ENCODE assay signal across 19 cellular contexts in the genomic region with DNA sequence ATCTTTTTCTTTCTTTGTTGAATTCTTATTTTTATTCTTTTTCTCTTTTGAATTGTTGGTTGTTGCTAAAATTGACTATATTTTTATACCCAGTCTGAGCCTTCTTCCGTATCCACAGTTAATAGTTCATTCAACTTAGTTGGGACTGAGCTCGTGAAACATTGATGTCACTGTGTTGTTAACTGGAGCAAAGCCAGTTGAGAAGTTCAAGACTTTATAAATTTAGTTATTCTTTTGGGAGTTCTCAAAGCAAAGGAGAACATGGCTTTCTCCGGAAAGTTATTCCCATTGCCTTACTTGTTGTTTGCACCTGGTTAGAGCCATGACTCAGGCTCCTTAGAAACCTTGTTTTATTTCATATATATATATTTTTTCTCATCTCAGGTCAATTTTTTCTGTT. TPM values are rescaled to one million over a fixed set of nuclear protein-coding genes. Genes with fewer than 3 reads are reported as not detected.
DNase-seq lines count a peak whose midpoint lies in the region; ATAC-seq and TF ChIP-seq lines count a peak whose summit lies in the region.
"Had no signal": no experiment of that assay in that cellular context is flagged by ENCODE, and none has a peak within 500 bp of the region (broad histone marks: within the 10 kb centered on the region; RNA-seq: fewer than 3 reads in every experiment).

No MANE protein-coding gene starts in this region.

- peaks cover 27 to 40% of the 10 kb centered on the region in 2 donors for H3K36me3 Mint-ChIP-seq in activated T-cell treated with anti-CD3 and anti-CD28 coated beads, Interleukin-2, amount 50 U/mL, for 72 hours (ENCODE audit: insufficient read depth in 2 of 2)
- peaks cover 53% of the 10 kb centered on the region for H3K36me3 Mint-ChIP-seq in activated CD4-positive, alpha-beta memory T cell treated with anti-CD3 and anti-CD28 coated beads, Interleukin-2, amount 10 ng/mL, durations not matched to agents 7 days and 5 days (ENCODE audit: low read depth)

- no peaks in the 10 kb centered on the region for H3K4me1 ChIP-seq in left ventricle myocardium inferior

- intact Hi-C loops in left ventricle myocardium inferior (cut with micrococcal nuclease) (no loop called here), cardiac septum (cut with DNase I) (no loop called here), left ventricle myocardium superior (cut with micrococcal nuclease) (no loop called here)

- POLR2A ChIA-PET in activated CD4-positive, alpha-beta memory T cell treated with anti-CD3 and anti-CD28 coated beads, Interleukin-2, amount 10 ng/mL, durations not matched to agents 7 days and 5 days (lab: Charles Lee): interaction anchor here (6.7 to 18.3 kb wide), 6 partner anchors 8 to 59 kb away, joined by 52 to 593 read pairs (median 173); partner anchors contain the start of genes CTLA4 and ICOS

- no peaks in the 10 kb centered on the region for H3K36me3 ChIP-seq in left ventricle myocardium inferior
- H3K36me3 ChIP-seq: BLaER1 treated with 17β-estradiol and CSF1 and Interleukin-3, amounts not matched to agents 10 nM and 100 nM had no signal

- H3K27me3 ChIP-seq in left ventricle myocardium inferior (ENCODE audit: low read depth): no peaks in the 10 kb centered on the region
- H3K27me3 ChIP-seq: BLaER1 treated with 17β-estradiol and CSF1 and Interleukin-3, amounts not matched to agents 10 nM and 100 nM had no signal

- H3K9me3 ChIP-seq in left ventricle myocardium inferior (replicated peaks): no peaks in the 10 kb centered on the region
- H3K9me3 ChIP-seq: BLaER1 treated with 17β-estradiol and CSF1 and Interleukin-3, amounts not matched to agents 10 nM and 100 nM had no signal

- peaks cover 51% of the 10 kb centered on the region for H3K4me1 Mint-ChIP-seq in activated T-cell treated with anti-CD3 and anti-CD28 coated beads, Interleukin-2, amount 50 U/mL, for 72 hours (ENCODE audit: low read depth)
- peaks cover 64% of the 10 kb centered on the region for H3K4me1 Mint-ChIP-seq in activated CD4-positive, alpha-beta memory T cell treated with anti-CD3 and anti-CD28 coated beads, Interleukin-2, amount 10 ng/mL, durations not matched to agents 7 days and 5 days
- H3K4me1 Mint-ChIP-seq: GM23338 had no signal

- peaks cover 4 to 7% of the 10 kb centered on the region in 2 donors for H3K9me3 Mint-ChIP-seq in activated T-cell treated with anti-CD3 and anti-CD28 coated beads, Interleukin-2, amount 50 U/mL, for 72 hours
- H3K9me3 Mint-ChIP-seq in activated CD4-positive, alpha-beta memory T cell treated with anti-CD3 and anti-CD28 coated beads, Interleukin-2, amount 10 ng/mL, durations not matched to agents 7 days and 5 days: peaks cover 3% of the 10 kb centered on the region
- H3K9me3 Mint-ChIP-seq: CD4-positive, alpha-beta T cell; GM23338 had no signal

- no peak overlapping the region for H3K4me3 Mint-ChIP-seq in activated T-cell treated with anti-CD3 and anti-CD28 coated beads, Interleukin-2, amount 50 U/mL, for 72 hours
- H3K4me3 Mint-ChIP-seq in activated CD4-positive, alpha-beta memory T cell treated with anti-CD3 and anti-CD28 coated beads, Interleukin-2, amount 10 ng/mL, durations not matched to agents 7 days and 5 days: no peak overlapping the region
- H3K4me3 Mint-ChIP-seq: CD4-positive, alpha-beta T cell; GM23338 had no signal

- CTCF ChIA-PET in activated CD4-positive, alpha-beta memory T cell treated with anti-CD3 and anti-CD28 coated beads, Interleukin-2, amount 10 ng/mL, durations not matched to agents 7 days and 5 days (lab: Charles Lee): interaction anchor here (0.5 to 1.6 kb wide), 4 partner anchors 10 to 382 kb away, joined by 3 to 4 read pairs (median 3); no protein-coding TSS in a partner anchor

- TF ChIP-seq CTCF in left ventricle myocardium inferior (IDR thresholded peaks at IDR 0.05; ENCODE audit: borderline replicate concordance): no peak

- no peak overlapping the region for H3K4me3 ChIP-seq in left ventricle myocardium inferior
- H3K4me3 ChIP-seq: BLaER1 treated with 17β-estradiol and CSF1 and Interleukin-3, amounts not matched to agents 10 nM and 100 nM; GM12878; GM23338 had no signal

- no peak for ATAC-seq in activated T-cell treated with anti-CD3 and anti-CD28 coated beads, Interleukin-2, amount 50 U/mL, for 72 hours (replicated peaks in 1 of 2)
- ATAC-seq in left ventricle myocardium superior: peak; percentile 58
- ATAC-seq in GM21515 (IDR thresholded peaks at IDR 0.05; ENCODE audit: unreplicated experiment): no peak
- ATAC-seq: GM12878, GM23338 had no signal

- peak overlapping the region; percentile 67 for H3K27ac Mint-ChIP-seq in activated T-cell treated with anti-CD3 and anti-CD28 coated beads, Interleukin-2, amount 50 U/mL, for 72 hours
- H3K27ac Mint-ChIP-seq in activated CD4-positive, alpha-beta memory T cell treated with anti-CD3 and anti-CD28 coated beads, Interleukin-2, amount 10 ng/mL, durations not matched to agents 7 days and 5 days: no peak overlapping the region
- H3K27ac Mint-ChIP-seq: GM23338 had no signal

- no peaks in the 10 kb centered on the region for H3K27me3 Mint-ChIP-seq in activated T-cell treated with anti-CD3 and anti-CD28 coated beads, Interleukin-2, amount 50 U/mL, for 72 hours (ENCODE audit: low read depth)
- H3K27me3 Mint-ChIP-seq in activated CD4-positive, alpha-beta memory T cell treated with anti-CD3 and anti-CD28 coated beads, Interleukin-2, amount 10 ng/mL, durations not matched to agents 7 days and 5 days: no peaks in the 10 kb centered on the region
- H3K27me3 Mint-ChIP-seq: CD4-positive, alpha-beta T cell had no signal

- no peak for DNase-seq in activated T-cell treated with anti-CD3 and anti-CD28 coated beads, Interleukin-2, amount 50 U/mL, for 72 hours
- no peak for DNase-seq in activated T-cell treated with anti-CD3 and anti-CD28 coated beads, Interleukin-2, amount 50 U/mL, for 1 hour
- no peak for DNase-seq in left ventricle myocardium inferior
- DNase-seq in cardiac septum (ENCODE audit: low spot score): no peak
- no peak for DNase-seq in left ventricle myocardium superior
- no peak for DNase-seq in activated CD4-positive, alpha-beta memory T cell treated with anti-CD3 and anti-CD28 coated beads, Interleukin-2, amount 10 ng/mL, durations not matched to agents 7 days and 5 days
- DNase-seq: ACHN; Calu3; CD4-positive, alpha-beta T cell; DMS 273 treated with DMSO at 0.1 percent for 48 hours; H7 had no signal

- H3K27ac ChIP-seq in left ventricle myocardium inferior (replicated peaks): peak overlapping the region; percentile 27
- H3K27ac ChIP-seq: BLaER1 treated with 17β-estradiol and CSF1 and Interleukin-3, amounts not matched to agents 10 nM and 100 nM; HL-60 had no signal

RNA-seq across cellular contexts. Expression of gene CTLA4, which starts 8.8 kb away (rescaled TPM):
- total RNA-seq in activated T-cell treated with anti-CD3 and anti-CD28 coated beads, Interleukin-2, amount 50 U/mL, for 72 hours: 100 to 1,000 TPM; 132 to 254 TPM
- total RNA-seq in left ventricle myocardium inferior (0.11 TPM), cardiac septum (not detected), left ventricle myocardium superior (not detected)
- 100 to 1,000 TPM in 1 of 2 experiments, 10 to 100 TPM in 1; 98.1 to 101 TPM for total RNA-seq in activated CD4-positive, alpha-beta memory T cell treated with anti-CD3 and anti-CD28 coated beads, Interleukin-2, amount 10 ng/mL, durations not matched to agents 7 days and 5 days
- total RNA-seq: A172, Calu3, Daoy, G401, GM12878, GM23338, H7 had no signal

Comparison
In these comparisons a context has a peak if more than half of its experiments do, and no peak if none do; other contexts are left out.
1. RNA of gene CTLA4, which starts 8.8 kb away (total RNA-seq): 132 to 254 TPM in activated T-cell treated with anti-CD3 and anti-CD28 coated beads, Interleukin-2, amount 50 U/mL, for 72 hours and 98.1 to 101 TPM in activated CD4-positive, alpha-beta memory T cell treated with anti-CD3 and anti-CD28 coated beads, Interleukin-2, amount 10 ng/mL, durations not matched to agents 7 days and 5 days; 0.11 TPM in left ventricle myocardium inferior (single experiment), not detected in left ventricle myocardium superior (single experiment) and not detected in cardiac septum (single experiment); every median in the first group is over 10 times any median in the second.